In genomic region chr16:67560827-67561342, GRCh38 we compare ENCODE assay signal across 9 cellular contexts. TPM values are rescaled to one million over a fixed set of nuclear protein-coding genes. Genes with fewer than 3 reads are reported as not detected.
A peak's percentile ranks its signal among the peaks of the same experiment; 100 is the strongest.
DNase-seq lines count a peak whose midpoint lies in the region; ATAC-seq, FAIRE-seq and TF ChIP-seq lines count a peak whose summit lies in the region.
"Had no signal": no experiment of that assay in that cellular context is flagged by ENCODE, and none has a peak within 500 bp of the region (broad histone marks: within the 10 kb centered on the region; RNA-seq: fewer than 3 reads in every experiment).

No MANE protein-coding gene starts in this region.

- in situ Hi-C loops in HepG2 (cut with HindIII; ENCODE audit: extremely low pct_ligation_motif_present, low pct_unique_long_range_greater_than_20kb) (no loop called here), brain microvascular endothelial cell (cut with HindIII; ENCODE audit: low pct_ligation_motif_present, low sequenced_read_pairs) (no loop called here)

- H3K27me3 ChIP-seq in HepG2 (ENCODE audit: control insufficient read depth in 1 of 2, insufficient read depth in 2 of 2, low read length in 2 of 2) = no peaks in the 10 kb centered on the region; a peak in 1 of 5 replicates
- no peaks in the 10 kb centered on the region for H3K27me3 ChIP-seq in right lobe of liver
- H3K27me3 ChIP-seq in mesendoderm (ENCODE audit: insufficient read depth, low read length, poor library complexity) = no peaks in the 10 kb centered on the region
- no peaks in the 10 kb centered on the region for H3K27me3 ChIP-seq in brain microvascular endothelial cell (replicated peaks)
- H3K27me3 ChIP-seq in ovary = no peaks in the 10 kb centered on the region

- H3K79me2 ChIP-seq in HepG2 (ENCODE audit: insufficient read depth, low read length) (peaks cover 33% of the 10 kb centered on the region), mesendoderm (ENCODE audit: control insufficient read depth, insufficient read depth, low read length) (peaks cover 33% of the 10 kb centered on the region)

- no peak overlapping the region for H2AFZ ChIP-seq in HepG2 (ENCODE audit: low read length)

- H3K36me3 Mint-ChIP-seq in activated naive CD4-positive, alpha-beta T cell treated with anti-CD3 and anti-CD28 coated beads, Interleukin-2, amount 50 U/mL, for 72 hours = peaks cover 12 to 14% of the 10 kb centered on the region in 2 donors

- H3K9me3 Mint-ChIP-seq in activated naive CD4-positive, alpha-beta T cell treated with anti-CD3 and anti-CD28 coated beads, Interleukin-2, amount 50 U/mL, for 72 hours = no peaks in the 10 kb centered on the region

- H3K27ac Mint-ChIP-seq in activated naive CD4-positive, alpha-beta T cell treated with anti-CD3 and anti-CD28 coated beads, Interleukin-2, amount 50 U/mL, for 72 hours = peak overlapping the region; percentile 91 to 93

- peak overlapping the region in 2 of 3 experiments; percentile 65 to 95; a peak in 2 of 6 replicates for H3K4me3 ChIP-seq in HepG2 (replicated peaks in 1 of 3; ENCODE audit: insufficient read depth in 1 of 3, low read depth in 2 of 3, low read length in 3 of 3)
- no peak overlapping the region for H3K4me3 ChIP-seq in right lobe of liver
- H3K4me3 ChIP-seq in mesendoderm (ENCODE audit: low read length) = no peak overlapping the region
- H3K4me3 ChIP-seq in brain microvascular endothelial cell (ENCODE audit: low read depth, low read length) = no peak overlapping the region
- H3K4me3 ChIP-seq in ovary = no peak overlapping the region

- WGBS in HepG2 (ENCODE audit: low lambda C conversion rate) = 82% methylated on average over 8 of the region's 8 CpGs
- WGBS in right lobe of liver (ENCODE audit: insufficient coverage, low coverage, low lambda C conversion rate, missing lambda C conversion rate) = 73% methylated on average over 8 of the region's 8 CpGs
- no CpG with 5 or more reads among the region's 8 CpGs for WGBS in mesendoderm (ENCODE audit: extremely low coverage, insufficient coverage, low lambda C conversion rate)
- 89 to 91% (median 89%) methylated on average over 8 of the region's 8 CpGs for WGBS in ovary, 3 donors

- H4K5ac ChIP-seq in mesendoderm (ENCODE audit: low read length) = no peak overlapping the region

- DNase-seq in HepG2 (ENCODE audit: low spot score) (no peak), right lobe of liver (no peak), mesendoderm (no peak), brain microvascular endothelial cell (no peak), ovary (no peak)
- DNase-seq in activated naive CD4-positive, alpha-beta T cell treated with anti-CD3 and anti-CD28 coated beads, Interleukin-2, amount 50 U/mL, for 72 hours (ENCODE audit: low spot score in 2 of 2) = no peak
- DNase-seq: DMS79 treated with DMSO at 0.1 percent for 48 hours had no signal

- TF ChIP-seq EP300 in HepG2 (IDR thresholded peaks at IDR 0.05; ENCODE audit: low read depth in 2 of 2, low read length in 2 of 2) (no peak), HepG2 (CRISPR knock-in tag; IDR thresholded peaks at IDR 0.05; ENCODE audit: borderline replicate concordance) (no peak), ovary (IDR thresholded peaks at IDR 0.05) (no peak)

- POLR2A ChIA-PET in HepG2 (lab: Yijun Ruan, JAX) = interaction anchor here (0.9 to 3.3 kb wide), 6 partner anchors 13 to 448 kb away, joined by 3 to 18 read pairs (median 4); no protein-coding TSS in a partner anchor

- H3K4me2 ChIP-seq in HepG2 (ENCODE audit: low read depth, low read length) (peak overlapping the region; percentile 91), mesendoderm (ENCODE audit: low read length) (no peak overlapping the region)

- no peak overlapping the region for H2BK120ac ChIP-seq in mesendoderm (ENCODE audit: low read depth, low read length)

- 0 out of 4 replicates have a peak, but pooled peaks of 1 of the 2 experiments have one; percentile 30 for TF ChIP-seq POLR2A in HepG2 (IDR thresholded peaks at IDR 0.05; ENCODE audit: insufficient read depth in 1 of 2, low read depth in 2 of 2, low read length in 2 of 2)
- no peak for TF ChIP-seq POLR2A in right lobe of liver (IDR thresholded peaks at IDR 0.05)
- no peak for TF ChIP-seq POLR2A in ovary (IDR thresholded peaks at IDR 0.05)

- H4K20me1 ChIP-seq in HepG2 (ENCODE audit: insufficient read depth, low read length) = no peaks in the 10 kb centered on the region; the same call in 1 of the 2 replicates

- peaks cover 36% of the 10 kb centered on the region for H3K4me1 ChIP-seq in HepG2 (ENCODE audit: insufficient read depth, low read length)
- peaks cover 0 to 17% (median 10%) of the 10 kb centered on the region in 4 donors for H3K4me1 ChIP-seq in right lobe of liver
- peaks cover 2% of the 10 kb centered on the region for H3K4me1 ChIP-seq in mesendoderm (ENCODE audit: control insufficient read depth, low read depth, low read length)
- H3K4me1 ChIP-seq in ovary (ENCODE audit: insufficient read depth) = peaks cover 4% of the 10 kb centered on the region

- no peak overlapping the region for H4K8ac ChIP-seq in mesendoderm (ENCODE audit: low read depth, low read length)

- no peak overlapping the region for H3K56ac ChIP-seq in mesendoderm (ENCODE audit: low read length)

- H3K79me1 ChIP-seq in mesendoderm (ENCODE audit: low read length) = peaks cover 6% of the 10 kb centered on the region

- no peaks in the 10 kb centered on the region for H3K36me3 ChIP-seq in HepG2 (replicated peaks in 1 of 2; ENCODE audit: control insufficient read depth in 1 of 2, insufficient read depth in 2 of 2, low read length in 2 of 2)
- H3K36me3 ChIP-seq in right lobe of liver = no peaks in the 10 kb centered on the region
- H3K36me3 ChIP-seq in mesendoderm (ENCODE audit: control insufficient read depth, insufficient read depth, low read length) = no peaks in the 10 kb centered on the region
- no peaks in the 10 kb centered on the region for H3K36me3 ChIP-seq in brain microvascular endothelial cell (replicated peaks)
- no peaks in the 10 kb centered on the region for H3K36me3 ChIP-seq in ovary

- no peak for TF ChIP-seq RAD21 in HepG2 (CRISPR knock-in tag; IDR thresholded peaks at IDR 0.05)

- intact Hi-C loops in HepG2 (cut with micrococcal nuclease; ENCODE audit: unreplicated experiment) (loop anchor here (5.0 kb wide), 1 partner anchor 81 kb away; no protein-coding TSS in a partner anchor), right lobe of liver (cut with DNase I) (no loop called here), ovary (cut with DNase I) (loop anchor here in 3 of 4 donors (5.0 kb wide), 4 partner anchors 79 to 106 kb away; partner anchors contain the start of genes AGRP (in 1 of the 3), ATP6V0D1 (in 1 of the 3), C16orf86 (in 1 of the 3) and CARMIL2 (in 1 of the 3))

- H3K9me3 ChIP-seq in HepG2 (ENCODE audit: low read length) = no peaks in the 10 kb centered on the region
- H3K9me3 ChIP-seq in right lobe of liver = no peaks in the 10 kb centered on the region
- H3K9me3 ChIP-seq in ovary = no peaks in the 10 kb centered on the region

- no peak overlapping the region for H3K23ac ChIP-seq in mesendoderm (ENCODE audit: low read length)

- TF ChIP-seq CTCF in HepG2 (CRISPR knock-in tag; IDR thresholded peaks at IDR 0.05) (no peak), right lobe of liver (IDR thresholded peaks at IDR 0.05) (no peak), brain microvascular endothelial cell (IDR thresholded peaks at IDR 0.05; ENCODE audit: low read depth, low read length, missing control alignments) (no peak), ovary (IDR thresholded peaks at IDR 0.05) (no peak)

- peak overlapping the region; percentile 22; the same call in 1 of the 2 replicates for H3K9ac ChIP-seq in HepG2 (ENCODE audit: insufficient read depth, low read depth, low read length)
- H3K9ac ChIP-seq in mesendoderm (ENCODE audit: low read length) = peak overlapping the region; percentile 51

- no peak overlapping the region for H2BK15ac ChIP-seq in mesendoderm (replicated peaks; ENCODE audit: low read depth)

- H2AK5ac ChIP-seq in mesendoderm (ENCODE audit: low read length) = no peak overlapping the region

- no peak overlapping the region for H3K27ac ChIP-seq in HepG2 (ENCODE audit: extremely low read length, insufficient read depth, low read length)
- no peak overlapping the region for H3K27ac ChIP-seq in right lobe of liver
- no peak overlapping the region for H3K27ac ChIP-seq in mesendoderm (ENCODE audit: low read depth, low read length)
- H3K27ac ChIP-seq in brain microvascular endothelial cell = no peak overlapping the region
- no peak overlapping the region for H3K27ac ChIP-seq in ovary

- no peak overlapping the region for H3K18ac ChIP-seq in mesendoderm (ENCODE audit: low read length)

- H3K4ac ChIP-seq in mesendoderm (ENCODE audit: low read depth, low read length) = no peak overlapping the region

- FAIRE-seq in HepG2 (lab: Jason Lieb, UNC) = peak; percentile 15

- no peak overlapping the region for H2BK5ac ChIP-seq in mesendoderm (ENCODE audit: low read length)

- CTCF ChIA-PET in HepG2 (lab: Yijun Ruan, JAX; ENCODE audit: low intra/inter-chr PET ratio, low total read pairs) = interaction anchor here (3.0 to 3.6 kb wide), 2 partner anchors 14 to 39 kb away, joined by 14 to 33 read pairs; no protein-coding TSS in a partner anchor

- TSS peak; percentile 63 for BruUV-seq in HepG2 (replicated peaks; lab: Mats Ljungman, UMichigan)

- ATAC-seq in HepG2 = no peak
- no peak for ATAC-seq in right lobe of liver
- no peak for ATAC-seq in activated naive CD4-positive, alpha-beta T cell treated with anti-CD3 and anti-CD28 coated beads, Interleukin-2, amount 50 U/mL, for 72 hours
- no peak for ATAC-seq in GM18858 (IDR thresholded peaks at IDR 0.05; ENCODE audit: unreplicated experiment)
- no peak for ATAC-seq in HG02840 (IDR thresholded peaks at IDR 0.05; ENCODE audit: low FRiP score, unreplicated experiment)

RNA-seq across cellular contexts. Expression of gene CTCF, which starts 1.4 kb away (rescaled TPM):
- total RNA-seq in HepG2 (2016; rRNA removed; fragmentation: Illumina TruSeq; extraction: Trizol) = 37.5 and 59.3 TPM in 2 replicates
- total RNA-seq in HepG2 (2016; cell fraction: cytosol; rRNA removed; fragmentation: Illumina TruSeq; extraction: Trizol; ENCODE audit: low read depth) = 34.6 and 44.2 TPM in 2 replicates
- total RNA-seq in HepG2 (2016; cell fraction: insoluble cytoplasmic fraction; rRNA removed; fragmentation: Illumina TruSeq; extraction: Trizol) = 39.6 and 55.1 TPM in 2 replicates
- 33.3 and 34.7 TPM in 2 replicates for total RNA-seq in HepG2 (2016; cell fraction: membrane; rRNA removed; fragmentation: Illumina TruSeq; extraction: Trizol)
- 29.9 and 36.5 TPM in 2 replicates for total RNA-seq in HepG2 (2016; cell fraction: nucleus; rRNA removed; fragmentation: Illumina TruSeq; extraction: Trizol)
- polyA plus RNA-seq in HepG2 (2011; rRNA removed) = 19.5 and 20.8 TPM in 2 replicates
- 13.7 and 18.2 TPM in 2 replicates for polyA plus RNA-seq in HepG2 (2011; cell fraction: cytosol; rRNA removed)
- polyA plus RNA-seq in HepG2 (2011; cell fraction: nucleus; rRNA removed) = 11.7 and 14.3 TPM in 2 replicates
- polyA plus RNA-seq in HepG2 (2012) = 30.2 and 31.1 TPM in 2 replicates
- polyA plus RNA-seq in HepG2 (2016; cell fraction: cytosol; fragmentation: Illumina TruSeq; extraction: Trizol; ENCODE audit: low read depth) = 4.1 and 4.9 TPM in 2 replicates
- 70.3 and 81.8 TPM in 2 replicates for polyA plus RNA-seq in HepG2 (2016; cell fraction: insoluble cytoplasmic fraction; fragmentation: Illumina TruSeq; extraction: Trizol; ENCODE audit: low read depth)
- 17.1 and 17.9 TPM in 2 replicates for polyA plus RNA-seq in HepG2 (2016; cell fraction: membrane; fragmentation: Illumina TruSeq; extraction: Trizol; ENCODE audit: low read depth)
- 63.9 and 64.9 TPM in 2 replicates for polyA plus RNA-seq in HepG2 (2016; cell fraction: nucleus; fragmentation: Illumina TruSeq; extraction: Trizol; ENCODE audit: insufficient read depth, low read depth)
- polyA minus RNA-seq in HepG2 (2011; rRNA and poly(A)+ RNA removed; ENCODE audit: low replicate concordance) = 21.8 and 43.8 TPM in 2 replicates
- polyA minus RNA-seq in HepG2 (2011; cell fraction: cytosol; rRNA and poly(A)+ RNA removed) = 20.8 and 21.5 TPM in 2 replicates
- 17.9 and 26.4 TPM in 2 replicates for polyA minus RNA-seq in HepG2 (2011; cell fraction: nucleus; rRNA and poly(A)+ RNA removed)
- 10 to 100 TPM; 14.3 to 18.5 (median 17.0) TPM for total RNA-seq in right lobe of liver
- 10 to 100 TPM; 51.5 to 62.1 TPM for total RNA-seq in activated naive CD4-positive, alpha-beta T cell treated with anti-CD3 and anti-CD28 coated beads, Interleukin-2, amount 50 U/mL, for 72 hours
- polyA plus RNA-seq in mesendoderm (2013, experiment 1 of 2) = 65.6 TPM
- polyA plus RNA-seq in mesendoderm (2013, experiment 2 of 2) = 66.3 TPM
- total RNA-seq in ovary = 10 to 100 TPM; 21.0 to 47.6 (median 42.2) TPM
- 10 to 100 TPM; 26.8 to 48.4 TPM for polyA plus RNA-seq in ovary

RNA-seq across cellular contexts. Expression of gene RIPOR1, which starts 32.3 kb away (rescaled TPM):
- total RNA-seq in HepG2 (2016; rRNA removed; fragmentation: Illumina TruSeq; extraction: Trizol) (4.6 and 11.2 TPM in 2 replicates), right lobe of liver (10 to 100 TPM; 19.9 to 35.0 (median 26.8) TPM), ovary (10 to 100 TPM; 22.3 to 96.3 (median 85.6) TPM)
- 3.4 and 4.7 TPM in 2 replicates for total RNA-seq in HepG2 (2016; cell fraction: cytosol; rRNA removed; fragmentation: Illumina TruSeq; extraction: Trizol; ENCODE audit: low read depth)
- 3.9 and 9.6 TPM in 2 replicates for total RNA-seq in HepG2 (2016; cell fraction: insoluble cytoplasmic fraction; rRNA removed; fragmentation: Illumina TruSeq; extraction: Trizol)
- total RNA-seq in HepG2 (2016; cell fraction: membrane; rRNA removed; fragmentation: Illumina TruSeq; extraction: Trizol) = 8.9 and 11.8 TPM in 2 replicates
- 12.3 and 18.6 TPM in 2 replicates for total RNA-seq in HepG2 (2016; cell fraction: nucleus; rRNA removed; fragmentation: Illumina TruSeq; extraction: Trizol)
- polyA plus RNA-seq in HepG2 (2011; rRNA removed) (5.7 and 8.1 TPM in 2 replicates), ovary (10 to 100 TPM; 31.9 to 38.7 TPM)
- 2.4 and 3.4 TPM in 2 replicates for polyA plus RNA-seq in HepG2 (2011; cell fraction: cytosol; rRNA removed)
- polyA plus RNA-seq in HepG2 (2011; cell fraction: nucleus; rRNA removed) = 40.0 and 43.3 TPM in 2 replicates
- 16.0 and 16.5 TPM in 2 replicates for polyA plus RNA-seq in HepG2 (2012)
- polyA plus RNA-seq in HepG2 (2016; cell fraction: cytosol; fragmentation: Illumina TruSeq; extraction: Trizol; ENCODE audit: low read depth) = 1.9 and 2.2 TPM in 2 replicates
- polyA plus RNA-seq in HepG2 (2016; cell fraction: insoluble cytoplasmic fraction; fragmentation: Illumina TruSeq; extraction: Trizol; ENCODE audit: low read depth) = 7.7 and 13.5 TPM in 2 replicates
- 5.9 and 6.9 TPM in 2 replicates for polyA plus RNA-seq in HepG2 (2016; cell fraction: membrane; fragmentation: Illumina TruSeq; extraction: Trizol; ENCODE audit: low read depth)
- 26.9 and 30.6 TPM in 2 replicates for polyA plus RNA-seq in HepG2 (2016; cell fraction: nucleus; fragmentation: Illumina TruSeq; extraction: Trizol; ENCODE audit: insufficient read depth, low read depth)
- polyA minus RNA-seq in HepG2 (2011; rRNA and poly(A)+ RNA removed; ENCODE audit: low replicate concordance) = 7.9 and 21.6 TPM in 2 replicates
- polyA minus RNA-seq in HepG2 (2011; cell fraction: cytosol; rRNA and poly(A)+ RNA removed) = 6.8 and 12.0 TPM in 2 replicates
- 11.6 and 18.2 TPM in 2 replicates for polyA minus RNA-seq in HepG2 (2011; cell fraction: nucleus; rRNA and poly(A)+ RNA removed)
- total RNA-seq in activated naive CD4-positive, alpha-beta T cell treated with anti-CD3 and anti-CD28 coated beads, Interleukin-2, amount 50 U/mL, for 72 hours = 10 to 100 TPM; 34.1 to 41.4 TPM
- 5.0 TPM for polyA plus RNA-seq in mesendoderm (2013, experiment 1 of 2)
- 4.7 TPM for polyA plus RNA-seq in mesendoderm (2013, experiment 2 of 2)

Comparison
In these comparisons a context has a peak if more than half of its experiments do, and no peak if none do; other contexts are left out.
1. H3K4me3 ChIP-seq: peak in HepG2 (2 of 3); none in right lobe of liver (0 of 3), mesendoderm (single experiment), brain microvascular endothelial cell (single experiment) and ovary (single experiment).
2. intact Hi-C loops: an anchor here in HepG2 (5.0 kb wide) and ovary (5.0 kb wide); none called in right lobe of liver.